ENCODE assay signal across 22 cellular contexts in the genomic region with DNA sequence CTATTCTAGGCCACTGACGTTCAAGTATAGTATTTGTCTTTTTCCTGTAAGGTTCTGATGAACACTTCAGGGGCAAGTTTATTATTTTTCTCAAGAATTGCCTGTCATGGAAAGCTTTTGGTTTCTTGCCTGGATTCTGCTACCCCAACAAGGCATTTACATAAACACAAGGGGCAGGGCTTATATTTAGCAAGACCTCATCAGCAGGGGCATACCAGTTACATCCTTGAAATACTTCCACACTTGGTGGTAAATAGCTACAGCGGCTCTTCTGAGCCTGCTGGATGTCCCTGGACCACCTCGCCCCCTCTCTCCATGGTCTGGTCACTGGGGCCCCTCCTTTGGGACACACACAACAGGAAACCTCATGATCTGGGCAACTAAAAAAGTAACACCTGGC. TPM values are rescaled to one million over a fixed set of nuclear protein-coding genes. Genes with fewer than 3 reads are reported as not detected.
"Had no signal": no experiment of that assay in that cellular context is flagged by ENCODE, and none has a peak within 500 bp of the region (broad histone marks: within the 10 kb centered on the region; RNA-seq: fewer than 3 reads in every experiment).

No MANE protein-coding gene starts in this region.

- H3K9ac ChIP-seq: neural progenitor cell had no signal

- H2AFZ ChIP-seq: neural progenitor cell had no signal

- H3K27me3 ChIP-seq: brain microvascular endothelial cell, foreskin keratinocyte, neural progenitor cell, right atrium auricular region, tibial nerve had no signal

- DNase-seq: activated CD4-positive, alpha-beta T cell treated with anti-CD3 and anti-CD28 coated beads for 48 hours; activated CD4-positive, CD25-positive, alpha-beta regulatory T cell; activated CD8-positive, alpha-beta T cell treated with anti-CD3 and anti-CD28 coated beads for 36 hours; activated naive CD4-positive, alpha-beta T cell; activated naive CD8-positive, alpha-beta T cell treated with anti-CD3 and anti-CD28 coated beads, Interleukin-2, amount 10 ng/mL, durations not matched to agents 7 days and 5 days; activated T-cell treated with anti-CD3 and anti-CD28 coated beads, Interleukin-2, amount 50 U/mL, for 1 hour; brain microvascular endothelial cell; erythroblast; foreskin keratinocyte; glutamatergic neuron; hippocampal formation; naive B cell; stimulated activated naive CD8-positive, alpha-beta T cell treated with anti-CD3 and anti-CD28 coated beads, Interleukin-15, Interleukin-2, amounts not matched to agents 100 U/mL and 50 U/mL, for 24 hours; T-cell had no signal

- H3K4me3 ChIP-seq: coronary artery, lung, neural progenitor cell, prostate gland, right atrium auricular region, skin epidermis, tibial nerve had no signal

- H3K9me3 ChIP-seq: prostate gland, right atrium auricular region, tibial nerve had no signal

- H3K27ac ChIP-seq: brain microvascular endothelial cell, coronary artery, foreskin keratinocyte, neural progenitor cell, prostate gland, right atrium auricular region, skin epidermis, tibial nerve had no signal

- ATAC-seq: activated CD8-positive, alpha-beta T cell treated with anti-CD3 and anti-CD28 coated beads for 36 hours; activated T-helper 17 cell treated with anti-CD3 and anti-CD28 coated beads, Interleukin-2, amount 50 U/mL, for 72 hours; foreskin keratinocyte; stimulated activated naive CD8-positive, alpha-beta T cell treated with anti-CD3 and anti-CD28 coated beads, Interleukin-15, Interleukin-2, amounts not matched to agents 100 U/mL and 50 U/mL, for 24 hours; T-cell had no signal

- H3K4me1 ChIP-seq: foreskin keratinocyte, neural progenitor cell, prostate gland had no signal

- H3K4me2 ChIP-seq: neural progenitor cell had no signal

- H3K36me3 ChIP-seq: brain microvascular endothelial cell, neural progenitor cell, prostate gland, right atrium auricular region, tibial nerve had no signal

RNA-seq across cellular contexts. Expression of a gene that starts 44.6 kb away (rescaled TPM):
- total RNA-seq: activated CD8-positive, alpha-beta T cell treated with anti-CD3 and anti-CD28 coated beads for 36 hours; activated naive CD8-positive, alpha-beta T cell treated with anti-CD3 and anti-CD28 coated beads, Interleukin-2, amount 10 ng/mL, durations not matched to agents 7 days and 5 days; activated T-helper 17 cell treated with anti-CD3 and anti-CD28 coated beads, Interleukin-2, amount 50 U/mL, for 72 hours; T-cell had no signal
